ENCODE assay signal across 13 cellular contexts in the genomic region with DNA sequence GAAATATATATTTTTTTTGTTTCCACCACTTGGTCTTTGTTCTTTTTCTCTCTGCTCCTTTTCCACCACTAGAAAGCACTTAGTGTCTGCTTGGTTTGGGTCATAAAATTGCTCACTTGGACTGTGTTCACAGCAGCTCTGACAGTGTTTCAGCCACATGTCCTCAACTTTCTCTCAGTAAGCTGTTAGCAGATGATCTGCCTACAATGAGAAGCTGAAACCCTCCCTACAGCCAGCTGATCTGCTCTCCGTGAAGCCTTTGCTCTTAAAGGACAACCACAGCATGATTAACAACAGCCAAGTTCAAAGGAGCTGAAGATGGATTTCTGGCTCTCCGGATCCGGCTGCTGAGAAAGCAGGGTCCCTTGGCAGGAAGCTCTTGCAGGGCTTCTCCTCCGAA. TPM values are rescaled to one million over a fixed set of nuclear protein-coding genes. Genes with fewer than 3 reads are reported as not detected.
DNase-seq lines count a peak whose midpoint lies in the region; ATAC-seq and TF ChIP-seq lines count a peak whose summit lies in the region.
"Had no signal": no experiment of that assay in that cellular context is flagged by ENCODE, and none has a peak within 500 bp of the region (broad histone marks: within the 10 kb centered on the region; RNA-seq: fewer than 3 reads in every experiment).

No MANE protein-coding gene starts in this region.

- peak overlapping the region in 1 of 2 donors; percentile 55 for H3K9ac ChIP-seq in colonic mucosa (ENCODE audit: low read depth in 2 of 2, low read length in 2 of 2)
- H3K9ac ChIP-seq in mesendoderm (ENCODE audit: low read length) = no peak overlapping the region

- H3K4me3 ChIP-seq in colonic mucosa = no peak overlapping the region
- H3K4me3 ChIP-seq in mesendoderm (ENCODE audit: low read length) = no peak overlapping the region
- H3K4me3 ChIP-seq in suprapubic skin = no peak overlapping the region
- no peak overlapping the region for H3K4me3 ChIP-seq in BE2C (ENCODE audit: low read depth, low read length)

- no peak overlapping the region for H2BK120ac ChIP-seq in mesendoderm (ENCODE audit: low read depth, low read length)

- no peak overlapping the region for H2BK15ac ChIP-seq in mesendoderm (replicated peaks; ENCODE audit: low read depth)

- no peak overlapping the region for H3K4me2 ChIP-seq in mesendoderm (ENCODE audit: low read length)

- TF ChIP-seq EP300 in suprapubic skin (IDR thresholded peaks at IDR 0.05) = no peak

- H3K27ac ChIP-seq in colonic mucosa (peak overlapping the region; percentile 25), mesendoderm (ENCODE audit: low read depth, low read length) (no peak overlapping the region), suprapubic skin (peak overlapping the region; percentile 30)

- H3K36me3 ChIP-seq in colonic mucosa = no peaks in the 10 kb centered on the region
- H3K36me3 ChIP-seq in mesendoderm (ENCODE audit: control insufficient read depth, insufficient read depth, low read length) = no peaks in the 10 kb centered on the region
- no peaks in the 10 kb centered on the region for H3K36me3 ChIP-seq in suprapubic skin
- no peaks in the 10 kb centered on the region for H3K36me3 ChIP-seq in BE2C

- ATAC-seq in esophagus mucosa = no peak
- ATAC-seq: HCT116 had no signal

- no peak overlapping the region for H3K56ac ChIP-seq in mesendoderm (ENCODE audit: low read length)

- H3K9me3 ChIP-seq in colonic mucosa (no peaks in the 10 kb centered on the region), suprapubic skin (no peaks in the 10 kb centered on the region), BE2C (no peaks in the 10 kb centered on the region)

- no peaks in the 10 kb centered on the region for H3K79me2 ChIP-seq in mesendoderm (ENCODE audit: control insufficient read depth, insufficient read depth, low read length)

- no peak overlapping the region for H4K5ac ChIP-seq in mesendoderm (ENCODE audit: low read length)

- peaks cover 5% of the 10 kb centered on the region for H3K4me1 ChIP-seq in colonic mucosa
- H3K4me1 ChIP-seq in mesendoderm (ENCODE audit: control insufficient read depth, low read depth, low read length) = peaks cover 2% of the 10 kb centered on the region
- peaks cover 32% of the 10 kb centered on the region for H3K4me1 ChIP-seq in suprapubic skin
- H3K4me1 ChIP-seq in BE2C = no peaks in the 10 kb centered on the region

- no peak overlapping the region for H3K23ac ChIP-seq in mesendoderm (ENCODE audit: low read length)

- H4K8ac ChIP-seq in mesendoderm (ENCODE audit: low read depth, low read length) = no peak overlapping the region

- no peak for TF ChIP-seq POLR2A in suprapubic skin (IDR thresholded peaks at IDR 0.05)

- H3K79me1 ChIP-seq in mesendoderm (ENCODE audit: low read length) = no peaks in the 10 kb centered on the region

- H3K18ac ChIP-seq in mesendoderm (ENCODE audit: low read length) = no peak overlapping the region

- WGBS in mesendoderm (ENCODE audit: extremely low coverage, insufficient coverage, low lambda C conversion rate) = no CpG with 5 or more reads among the region's 4 CpGs
- 57% methylated on average over 4 of the region's 4 CpGs for WGBS in suprapubic skin

- H2AK5ac ChIP-seq in mesendoderm (ENCODE audit: low read length) = no peak overlapping the region

- H3K27me3 ChIP-seq in colonic mucosa (no peaks in the 10 kb centered on the region), mesendoderm (ENCODE audit: insufficient read depth, low read length, poor library complexity) (no peaks in the 10 kb centered on the region), suprapubic skin (no peaks in the 10 kb centered on the region), BE2C (no peaks in the 10 kb centered on the region)

- H2BK5ac ChIP-seq in mesendoderm (ENCODE audit: low read length) = no peak overlapping the region

- intact Hi-C loops in colonic mucosa (cut with DNase I) = no loop called here

- DNase-seq in HT-29 (ENCODE audit: low spot score) = peak; percentile 35
- DNase-seq in colonic mucosa = no peak
- peak; percentile 54 for DNase-seq in mesendoderm
- DNase-seq in suprapubic skin (ENCODE audit: low spot score in 2 of 2) = no peak
- DNase-seq in NCI-H748 (lab: John Stamatoyannopoulos, UW; ENCODE audit: unreplicated experiment) = no peak
- DNase-seq in BE2C = no peak
- DNase-seq: activated CD8-positive, alpha-beta memory T cell treated with anti-CD3 and anti-CD28 coated beads, Interleukin-2, amount 50 U/mL, for 48 hours; activated naive CD4-positive, alpha-beta T cell treated with anti-CD3 and anti-CD28 coated beads, Interleukin-2, amount 50 U/mL, for 16 hours; cerebellar nuclear complex; GF-D8; NCI-H2227 treated with DMSO at 0.1 percent for 48 hours had no signal

- TF ChIP-seq CTCF in colonic mucosa (IDR thresholded peaks at IDR 0.05) (no peak), suprapubic skin (IDR thresholded peaks at IDR 0.05) (no peak), BE2C (IDR thresholded peaks at IDR 0.05; ENCODE audit: low read depth, low read length) (no peak)

- no peak overlapping the region for H3K4ac ChIP-seq in mesendoderm (ENCODE audit: low read depth, low read length)

RNA-seq across cellular contexts. Expression of a gene that starts 31.6 kb away (rescaled TPM):
- total RNA-seq in HT-29 (2014; rRNA removed; shearing (Covaris generic)) = 8.2 and 9.1 TPM in 2 replicates
- 10 to 100 TPM; 23.7 to 38.6 TPM for total RNA-seq in colonic mucosa
- polyA plus RNA-seq in mesendoderm (2013, experiment 1 of 2) = 2.4 TPM
- 2.5 TPM for polyA plus RNA-seq in mesendoderm (2013, experiment 2 of 2)
- 10 to 100 TPM in 3 of 4 donors, 1 to 10 TPM in 1; 8.0 to 18.7 (median 17.6) TPM for total RNA-seq in suprapubic skin
- total RNA-seq in esophagus mucosa = 7.6 TPM
- polyA plus RNA-seq in BE2C (2012; ENCODE audit: insufficient read depth, insufficient read length, low read depth) = not detected

Comparison
In these comparisons a context has a peak if more than half of its experiments do, and no peak if none do; other contexts are left out.
1. DNase-seq: peak in HT-29 (single experiment) and mesendoderm (single experiment); none in colonic mucosa (single experiment), suprapubic skin (0 of 2), NCI-H748 (single experiment) and BE2C (single experiment).